ENCODE assay signal across 22 cellular contexts in genomic region chr12:46332260-46332659, GRCh38. TPM values are rescaled to one million over a fixed set of nuclear protein-coding genes. Genes with fewer than 3 reads are reported as not detected.
DNase-seq lines count a peak whose midpoint lies in the region; ATAC-seq and TF ChIP-seq lines count a peak whose summit lies in the region.
"Had no signal": no experiment of that assay in that cellular context is flagged by ENCODE, and none has a peak within 500 bp of the region (broad histone marks: within the 10 kb centered on the region; RNA-seq: fewer than 3 reads in every experiment).

No MANE protein-coding gene starts in this region.

- H3K79me2 ChIP-seq in osteoblast (ENCODE audit: insufficient read depth, low read length) = no peaks in the 10 kb centered on the region

- no peak overlapping the region for H3K4me3 ChIP-seq in RWPE2 (ENCODE audit: severe bottlenecking)
- no peak overlapping the region for H3K4me3 ChIP-seq in osteoblast (ENCODE audit: insufficient read depth, low read length)
- H3K4me3 ChIP-seq: BLaER1 treated with 17β-estradiol and CSF1 and Interleukin-3, amounts not matched to agents 10 nM and 100 nM; right atrium auricular region; thoracic aorta had no signal

- DNase-seq in H4 (ENCODE audit: low spot score) = peak; percentile 66
- no peak for DNase-seq in RWPE2 (ENCODE audit: low spot score)
- peak; percentile 35 for DNase-seq in dedifferentiated amniotic fluid mesenchymal stem cell (ENCODE audit: extremely low spot score)
- DNase-seq in osteoblast (ENCODE audit: insufficient read length, low spot score, missing footprints) = peak; percentile 13
- no peak for DNase-seq in stimulated activated CD4-positive, alpha-beta T cell treated with anti-CD3 and anti-CD28 coated beads, Interleukin-12 subunit alpha, Interleukin-12 subunit beta, amount 100 ng/mL, for 4 hours
- no peak for DNase-seq in left colon
- DNase-seq: activated CD4-positive, alpha-beta T cell treated with anti-CD3 and anti-CD28 coated beads for 4 hours; activated naive CD4-positive, alpha-beta T cell treated with anti-CD3 and anti-CD28 coated beads, Interleukin-2, amount 10 ng/mL, durations not matched to agents 7 days and 5 days; activated T-cell treated with anti-CD3 and anti-CD28 coated beads for 4 hours; DMS79; effector CD8-positive, alpha-beta T cell; GOT3; NCI-H1092 treated with DMSO at 0.1 percent for 48 hours; NCI-H2171; NK-92 treated with Interleukin-12 subunit alpha and Interleukin-12 subunit beta, amount 100 ng/mL, for 24 hours; stimulated activated CD4-positive, alpha-beta T cell treated with anti-CD3 and anti-CD28 coated beads, Interleukin-2, amount 100 ng/mL, for 48 hours had no signal

- no peaks in the 10 kb centered on the region for H3K9me3 ChIP-seq in RWPE2 (ENCODE audit: severe bottlenecking)
- H3K9me3 ChIP-seq in osteoblast (ENCODE audit: low read depth, low read length) = peaks cover 4% of the 10 kb centered on the region
- H3K9me3 ChIP-seq: thoracic aorta had no signal

- H3K27me3 ChIP-seq in RWPE2 (ENCODE audit: insufficient read depth, poor library complexity, severe bottlenecking) = no peaks in the 10 kb centered on the region
- H3K27me3 ChIP-seq in osteoblast (ENCODE audit: insufficient read depth, low read length) = peaks cover 4% of the 10 kb centered on the region
- H3K27me3 ChIP-seq: BLaER1 treated with 17β-estradiol and CSF1 and Interleukin-3, amounts not matched to agents 10 nM and 100 nM; right atrium auricular region had no signal

- no peaks in the 10 kb centered on the region for H4K20me1 ChIP-seq in osteoblast (ENCODE audit: insufficient read depth, low read length)
- H4K20me1 ChIP-seq: BLaER1 treated with 17β-estradiol and CSF1 and Interleukin-3, amounts not matched to agents 10 nM and 100 nM had no signal

- H3K27ac ChIP-seq in RWPE2 (ENCODE audit: poor library complexity, severe bottlenecking) (no peak overlapping the region), osteoblast (ENCODE audit: low read depth, low read length) (no peak overlapping the region)
- H3K27ac ChIP-seq: BLaER1 treated with 17β-estradiol and CSF1 and Interleukin-3, amounts not matched to agents 10 nM and 100 nM; right atrium auricular region; thoracic aorta had no signal

- H2AFZ ChIP-seq in osteoblast (ENCODE audit: low read length) = no peak overlapping the region

- TF ChIP-seq CTCF in RWPE2 (IDR thresholded peaks at IDR 0.05; ENCODE audit: poor library complexity, severe bottlenecking) (no peak), osteoblast (IDR thresholded peaks at IDR 0.05; ENCODE audit: extremely low read depth, low read depth, low read length) (no peak)

- H3K4me1 ChIP-seq in RWPE2 (ENCODE audit: insufficient read depth, poor library complexity, severe bottlenecking) (no peaks in the 10 kb centered on the region), osteoblast (ENCODE audit: insufficient read depth, low read length) (peaks cover 5% of the 10 kb centered on the region)
- H3K4me1 ChIP-seq: BLaER1 treated with 17β-estradiol and CSF1 and Interleukin-3, amounts not matched to agents 10 nM and 100 nM; right atrium auricular region had no signal

- H3K36me3 ChIP-seq in RWPE2 (ENCODE audit: low read depth) (no peaks in the 10 kb centered on the region), osteoblast (ENCODE audit: insufficient read depth, low read length) (no peaks in the 10 kb centered on the region)
- H3K36me3 ChIP-seq: BLaER1 treated with 17β-estradiol and CSF1 and Interleukin-3, amounts not matched to agents 10 nM and 100 nM; right atrium auricular region; thoracic aorta had no signal

- ATAC-seq in RWPE2 (ENCODE audit: low read depth) (peak; percentile 60), GM21723 (IDR thresholded peaks at IDR 0.05; ENCODE audit: unreplicated experiment) (no peak), GM21825 (IDR thresholded peaks at IDR 0.05; ENCODE audit: unreplicated experiment) (no peak), left colon (no peak)
- ATAC-seq: Right ventricle myocardium inferior had no signal

- intact Hi-C loops in left colon (cut with DNase I, micrococcal nuclease) = no loop called here

- H3K4me2 ChIP-seq in osteoblast (ENCODE audit: insufficient read depth, low read length) = no peak overlapping the region
- H3K4me2 ChIP-seq: BLaER1 treated with 17β-estradiol and CSF1 and Interleukin-3, amounts not matched to agents 10 nM and 100 nM had no signal

RNA-seq across cellular contexts. Expression of gene SLC38A2, which starts 40.3 kb away (rescaled TPM):
- total RNA-seq in H4 (2014; rRNA removed; shearing (Covaris generic)) = 203 and 263 TPM in 2 replicates
- 919 and 1,020 TPM in 2 replicates for total RNA-seq in osteoblast
- 100 to 1,000 TPM; 128 to 220 TPM for total RNA-seq in left colon

Comparison
In these comparisons a context has a peak if more than half of its experiments do, and no peak if none do; other contexts are left out.
1. DNase-seq: peak in H4 (single experiment), dedifferentiated amniotic fluid mesenchymal stem cell (single experiment) and osteoblast (single experiment); none in RWPE2 (single experiment), stimulated activated CD4-positive, alpha-beta T cell treated with anti-CD3 and anti-CD28 coated beads, Interleukin-12 subunit alpha, Interleukin-12 subunit beta, amount 100 ng/mL, for 4 hours (single experiment) and left colon (0 of 2).